ENCODE assay signal across 30 cellular contexts in the genomic region with DNA sequence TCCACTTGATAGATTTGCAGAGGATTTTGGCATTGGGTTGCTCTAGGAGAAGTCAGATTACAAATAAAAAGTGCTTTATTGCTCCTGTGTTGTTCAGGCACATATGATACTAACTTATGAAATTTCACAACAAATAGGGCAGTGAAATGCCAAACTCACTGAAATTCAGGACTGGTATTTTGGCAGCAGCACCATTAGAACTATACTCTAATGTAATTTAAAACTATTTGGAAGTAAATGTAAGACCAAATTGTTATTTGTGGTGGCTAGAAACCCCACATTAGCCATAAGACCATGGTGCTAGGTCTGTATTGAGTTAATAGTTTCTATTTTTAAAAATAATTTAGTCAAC.
"Had no signal": no experiment of that assay in that cellular context is flagged by ENCODE, and none has a peak within 500 bp of the region (broad histone marks: within the 10 kb centered on the region; RNA-seq: fewer than 3 reads in every experiment).

No MANE protein-coding gene starts in this region.

- H3K27ac ChIP-seq: ascending aorta, brain microvascular endothelial cell, pancreas, prostate gland, sigmoid colon, vagina had no signal

- H3K9me3 Mint-ChIP-seq: activated CD4-positive, alpha-beta memory T cell treated with anti-CD3 and anti-CD28 coated beads for 36 hours; activated CD4-positive, alpha-beta T cell treated with anti-CD3 and anti-CD28 coated beads, Interleukin-2, amount 10 ng/mL, durations not matched to agents 24 days and 14 days; activated naive CD4-positive, alpha-beta T cell treated with anti-CD3 and anti-CD28 coated beads for 36 hours; activated naive CD8-positive, alpha-beta T cell treated with anti-CD3 and anti-CD28 coated beads for 36 hours; activated T-helper 1 cell treated with anti-CD3 and anti-CD28 coated beads, Interleukin-12 subunit alpha, Interleukin-12 subunit beta, Interleukin-2, Interleukin-4 antibody, amounts not matched to agents 30 ng/mL and 10 ng/mL and 1 ng/mL, durations not matched to agents 14 hours and 24 hours and 36 hours; nephron progenitor cell; stimulated activated memory B cell treated with anti-CD40 and anti-IgM and Interleukin-4, amounts not matched to agents 10 μg/mL and 1 μg/mL and 100 μg/mL, for 72 hours; stimulated activated naive CD8-positive, alpha-beta T cell treated with anti-CD3 and anti-CD28 coated beads, Interleukin-15, amount 100 ng/mL, for 72 hours had no signal

- H3K27me3 Mint-ChIP-seq: activated CD4-positive, alpha-beta memory T cell treated with anti-CD3 and anti-CD28 coated beads for 36 hours; activated naive CD8-positive, alpha-beta T cell treated with anti-CD3 and anti-CD28 coated beads for 36 hours; stimulated activated memory B cell treated with anti-CD40 and anti-IgM and Interleukin-4, amounts not matched to agents 10 μg/mL and 1 μg/mL and 100 μg/mL, for 72 hours; stimulated activated naive CD8-positive, alpha-beta T cell treated with anti-CD3 and anti-CD28 coated beads, Interleukin-15, amount 100 ng/mL, for 72 hours had no signal

- DNase-seq: activated CD4-positive, alpha-beta memory T cell treated with anti-CD3 and anti-CD28 coated beads for 36 hours; activated CD4-positive, alpha-beta T cell treated with anti-CD3 and anti-CD28 coated beads, Interleukin-2, amount 10 ng/mL, durations not matched to agents 24 days and 14 days; activated CD4-positive, CD25-positive, alpha-beta regulatory T cell treated with anti-CD3 and anti-CD28 coated beads, Interleukin-2, amount 50 U/mL, for 72 hours; activated CD8-positive, alpha-beta memory T cell treated with anti-CD3 and anti-CD28 coated beads, Interleukin-2, amount 50 U/mL, for 4 hours; activated effector memory CD4-positive, alpha-beta T cell treated with anti-CD3 and anti-CD28 coated beads, Interleukin-2, amount 50 U/mL, for 16 hours; activated naive CD4-positive, alpha-beta T cell treated with anti-CD3 and anti-CD28 coated beads for 36 hours; activated naive CD8-positive, alpha-beta T cell treated with anti-CD3 and anti-CD28 coated beads for 36 hours; activated T-cell treated with anti-CD3 and anti-CD28 coated beads, Interleukin-2, amount 50 U/mL, for 1 hour; brain microvascular endothelial cell; cortex of kidney; mammary epithelial cell; nephron progenitor cell; pancreas; retina; sigmoid colon; small intestine; stimulated activated CD4-positive, alpha-beta T cell treated with anti-CD3 and anti-CD28 coated beads, Interleukin-1b, Interleukin-23, amount 100 ng/mL, for 48 hours; stimulated activated CD4-positive, alpha-beta T cell treated with anti-CD3 and anti-CD28 coated beads, Interleukin-4, amount 100 ng/mL, for 4 hours; stimulated activated CD8-positive, alpha-beta memory T cell treated with anti-CD3 and anti-CD28 coated beads, Interleukin-4, amount 100 ng/mL, for 48 hours; stimulated activated naive CD8-positive, alpha-beta T cell treated with anti-CD3 and anti-CD28 coated beads, Interleukin-15, amount 100 ng/mL, for 72 hours; T-helper 17 cell; T1000; upper lobe of left lung had no signal

- H3K27me3 ChIP-seq: ascending aorta, brain microvascular endothelial cell, pancreas, sigmoid colon, thyroid gland, upper lobe of left lung, vagina had no signal

- H3K4me1 ChIP-seq: pancreas, prostate gland had no signal

- H3K36me3 ChIP-seq: ascending aorta, brain microvascular endothelial cell, pancreas, prostate gland, sigmoid colon, thyroid gland, upper lobe of left lung, vagina had no signal

- H3K27ac Mint-ChIP-seq: activated CD4-positive, alpha-beta memory T cell treated with anti-CD3 and anti-CD28 coated beads for 36 hours; activated CD4-positive, alpha-beta T cell treated with anti-CD3 and anti-CD28 coated beads, Interleukin-2, amount 10 ng/mL, durations not matched to agents 24 days and 14 days; activated naive CD4-positive, alpha-beta T cell treated with anti-CD3 and anti-CD28 coated beads for 36 hours; activated naive CD8-positive, alpha-beta T cell treated with anti-CD3 and anti-CD28 coated beads for 36 hours; activated T-helper 1 cell treated with anti-CD3 and anti-CD28 coated beads, Interleukin-12 subunit alpha, Interleukin-12 subunit beta, Interleukin-2, Interleukin-4 antibody, amounts not matched to agents 30 ng/mL and 10 ng/mL and 1 ng/mL, durations not matched to agents 14 hours and 24 hours and 36 hours; stimulated activated memory B cell treated with anti-CD40 and anti-IgM and Interleukin-4, amounts not matched to agents 10 μg/mL and 1 μg/mL and 100 μg/mL, for 72 hours; stimulated activated naive CD8-positive, alpha-beta T cell treated with anti-CD3 and anti-CD28 coated beads, Interleukin-15, amount 100 ng/mL, for 72 hours; T-helper 17 cell had no signal

- H3K9me3 ChIP-seq: ascending aorta, pancreas, prostate gland, sigmoid colon, thyroid gland, upper lobe of left lung, vagina had no signal

- H3K4me3 ChIP-seq: ascending aorta, pancreas, prostate gland, sigmoid colon, thyroid gland, upper lobe of left lung, vagina had no signal

- H3K36me3 Mint-ChIP-seq: activated CD4-positive, alpha-beta memory T cell treated with anti-CD3 and anti-CD28 coated beads for 36 hours; activated naive CD8-positive, alpha-beta T cell treated with anti-CD3 and anti-CD28 coated beads for 36 hours; stimulated activated memory B cell treated with anti-CD40 and anti-IgM and Interleukin-4, amounts not matched to agents 10 μg/mL and 1 μg/mL and 100 μg/mL, for 72 hours had no signal

- ATAC-seq: esophagus mucosa; pancreas; stimulated activated memory B cell treated with anti-CD40 and anti-IgM and Interleukin-4, amounts not matched to agents 10 μg/mL and 1 μg/mL and 100 μg/mL, for 72 hours; stimulated activated naive CD8-positive, alpha-beta T cell treated with anti-CD3 and anti-CD28 coated beads, Interleukin-15, amount 100 ng/mL, for 72 hours; T-helper 17 cell had no signal

- H3K4me1 Mint-ChIP-seq: stimulated activated memory B cell treated with anti-CD40 and anti-IgM and Interleukin-4, amounts not matched to agents 10 μg/mL and 1 μg/mL and 100 μg/mL, for 72 hours; stimulated activated naive CD8-positive, alpha-beta T cell treated with anti-CD3 and anti-CD28 coated beads, Interleukin-15, amount 100 ng/mL, for 72 hours; T-helper 17 cell had no signal

- H3K4me3 Mint-ChIP-seq: activated CD4-positive, alpha-beta memory T cell treated with anti-CD3 and anti-CD28 coated beads for 36 hours; activated CD4-positive, alpha-beta T cell treated with anti-CD3 and anti-CD28 coated beads, Interleukin-2, amount 10 ng/mL, durations not matched to agents 24 days and 14 days; activated naive CD4-positive, alpha-beta T cell treated with anti-CD3 and anti-CD28 coated beads for 36 hours; activated naive CD8-positive, alpha-beta T cell treated with anti-CD3 and anti-CD28 coated beads for 36 hours; activated T-helper 1 cell treated with anti-CD3 and anti-CD28 coated beads, Interleukin-12 subunit alpha, Interleukin-12 subunit beta, Interleukin-2, Interleukin-4 antibody, amounts not matched to agents 30 ng/mL and 10 ng/mL and 1 ng/mL, durations not matched to agents 14 hours and 24 hours and 36 hours; nephron progenitor cell; stimulated activated memory B cell treated with anti-CD40 and anti-IgM and Interleukin-4, amounts not matched to agents 10 μg/mL and 1 μg/mL and 100 μg/mL, for 72 hours; stimulated activated naive CD8-positive, alpha-beta T cell treated with anti-CD3 and anti-CD28 coated beads, Interleukin-15, amount 100 ng/mL, for 72 hours; T-helper 17 cell had no signal
